In genomic region chr4:106316773-106317409, GRCh38 we compare ENCODE assay signal across 9 cellular contexts. TPM values are rescaled to one million over a fixed set of nuclear protein-coding genes. Genes with fewer than 3 reads are reported as not detected.
DNase-seq lines count a peak whose midpoint lies in the region; ATAC-seq and TF ChIP-seq lines count a peak whose summit lies in the region.
"Had no signal": no experiment of that assay in that cellular context is flagged by ENCODE, and none has a peak within 500 bp of the region (broad histone marks: within the 10 kb centered on the region; RNA-seq: fewer than 3 reads in every experiment).

No MANE protein-coding gene starts in this region.

- H3K27ac ChIP-seq in CD8-positive, alpha-beta T cell (ENCODE audit: low read depth, low read length), result peak overlapping the region; percentile 89

- H3K4me1 ChIP-seq in CD8-positive, alpha-beta T cell (ENCODE audit: insufficient read depth, low read length), result peaks cover 19% of the 10 kb centered on the region

- peaks cover 43% of the 10 kb centered on the region for H3K4me1 Mint-ChIP-seq in CD8-positive, alpha-beta T cell (ENCODE audit: low read depth)

- no peaks in the 10 kb centered on the region for H3K27me3 Mint-ChIP-seq in CD8-positive, alpha-beta T cell (ENCODE audit: low read depth)
- H3K27me3 Mint-ChIP-seq: memory B cell had no signal

- H3K27ac Mint-ChIP-seq in CD8-positive, alpha-beta T cell, result no peak overlapping the region
- H3K27ac Mint-ChIP-seq: memory B cell had no signal

- H3K36me3 ChIP-seq in CD8-positive, alpha-beta T cell (ENCODE audit: insufficient read depth, low read length), result no peaks in the 10 kb centered on the region

- no peak for TF ChIP-seq CTCF in CD8-positive, alpha-beta T cell (IDR thresholded peaks at IDR 0.05)

- no peak for DNase-seq in CD8-positive, alpha-beta T cell
- DNase-seq in UCSD-AML1 (lab: John Stamatoyannopoulos, UW; ENCODE audit: unreplicated experiment) (peak; percentile 7), kidney tubule cell (ENCODE audit: low spot score) (peak; percentile 9), HPDE6-E6E7 (ENCODE audit: extremely low spot score) (no peak), NCI-H1930 (lab: John Stamatoyannopoulos, UW) (no peak), iPS-NIHi11 (ENCODE audit: low spot score) (no peak), Kasumi-1 (lab: John Stamatoyannopoulos, UW) (no peak)

- peak overlapping the region; percentile 72 for H3K4me3 ChIP-seq in CD8-positive, alpha-beta T cell (ENCODE audit: low read depth, low read length)

- CTCF ChIA-PET in CD8-positive, alpha-beta T cell (lab: Charles Lee), result no interaction called here

- H3K27me3 ChIP-seq in CD8-positive, alpha-beta T cell (ENCODE audit: insufficient read depth, low read length), result no peaks in the 10 kb centered on the region

- H3K9me3 Mint-ChIP-seq in CD8-positive, alpha-beta T cell, result no peaks in the 10 kb centered on the region
- H3K9me3 Mint-ChIP-seq: memory B cell had no signal

- intact Hi-C loops in CD8-positive, alpha-beta T cell (cut with DNase I, micrococcal nuclease), result loop anchor here (1.0 to 10.0 kb wide), 9 partner anchors 610 to 1675 kb away; partner anchors contain the start of genes GSTCD (in 2 of the 2), INTS12 (in 2 of the 2), PAPSS1 (in 2 of the 2) and CYP2U1 (in 1 of the 2)

- H3K9me3 ChIP-seq in CD8-positive, alpha-beta T cell (ENCODE audit: low read length), result no peaks in the 10 kb centered on the region

- POLR2A ChIA-PET in CD8-positive, alpha-beta T cell (lab: Charles Lee), result no interaction called here

- H3K36me3 Mint-ChIP-seq in CD8-positive, alpha-beta T cell, result peaks cover 20% of the 10 kb centered on the region

- no peak for ATAC-seq in CD8-positive, alpha-beta T cell
- ATAC-seq in HG02798 (IDR thresholded peaks at IDR 0.05; ENCODE audit: poor library complexity, unreplicated experiment), result peak; percentile 0

- no peak overlapping the region for H3K4me3 Mint-ChIP-seq in CD8-positive, alpha-beta T cell
- H3K4me3 Mint-ChIP-seq: memory B cell had no signal

RNA-seq across cellular contexts. Expression of gene AIMP1, which starts 0.5 kb away (rescaled TPM):
- 10 to 100 TPM; 69.3 to 79.2 TPM for total RNA-seq in CD8-positive, alpha-beta T cell

RNA-seq across cellular contexts. Expression of gene TBCK, which starts 0.9 kb away (rescaled TPM):
- 10 to 100 TPM; 17.4 to 20.4 TPM for total RNA-seq in CD8-positive, alpha-beta T cell

RNA-seq across cellular contexts. Expression of gene GIMD1, which starts 51.7 kb away (rescaled TPM):
- not detected for total RNA-seq in CD8-positive, alpha-beta T cell

Comparison
In these comparisons a context has a peak if more than half of its experiments do, and no peak if none do; other contexts are left out.
1. DNase-seq: peak in UCSD-AML1 (single experiment) and kidney tubule cell (single experiment); none in CD8-positive, alpha-beta T cell (0 of 7), HPDE6-E6E7 (single experiment), NCI-H1930 (0 of 2), iPS-NIHi11 (single experiment) and Kasumi-1 (0 of 2).